ENCODE assay signal across 1 cellular context in genomic region chr17:28718317-28718672, GRCh38.
TF ChIP-seq lines count a peak whose summit lies in the region.

No MANE protein-coding gene starts in this region.

TF ChIP-seq in GM12891, 5 proteins besides CTCF, POLR2A, EP300 and RAD21:
- no peak for TF ChIP-seq PAX5 (IDR thresholded peaks at IDR 0.05; ENCODE audit: insufficient read depth, low read length, severe bottlenecking)
- TF ChIP-seq SPI1 (IDR thresholded peaks at IDR 0.05; ENCODE audit: low read depth, low read length), result no peak
- TF ChIP-seq TAF1 (IDR thresholded peaks at IDR 0.05; ENCODE audit: low read depth, low read length), result no peak
- no peak for TF ChIP-seq POLR2AphosphoS5 (IDR thresholded peaks at IDR 0.05; ENCODE audit: low read depth, low read length)
- TF ChIP-seq POU2F2 (IDR thresholded peaks at IDR 0.05; ENCODE audit: low read depth, low read length), result no peak
